10 cellular contexts compared by ENCODE assay signal in genomic region chr18:7452331-7452730, GRCh38.
DNase-seq lines count a peak whose midpoint lies in the region; TF ChIP-seq lines count a peak whose summit lies in the region.
"Had no signal": no experiment of that assay in that cellular context is flagged by ENCODE, and none has a peak within 500 bp of the region (broad histone marks: within the 10 kb centered on the region; RNA-seq: fewer than 3 reads in every experiment).

No MANE protein-coding gene starts in this region.

- no peaks in the 10 kb centered on the region for H3K36me3 Mint-ChIP-seq in brain
- H3K36me3 Mint-ChIP-seq: natural killer cell had no signal

- H3K27me3 Mint-ChIP-seq in brain: peaks cover 6% of the 10 kb centered on the region
- H3K27me3 Mint-ChIP-seq: B cell had no signal

- TF ChIP-seq CTCF in NB4 (IDR thresholded peaks at IDR 0.05; ENCODE audit: low read depth, low read length): peak; percentile 79
- TF ChIP-seq CTCF in brain (conservative IDR thresholded peaks at IDR 0.05): peak; percentile 34 to 59

- H3K27ac Mint-ChIP-seq in brain: no peak overlapping the region
- H3K27ac Mint-ChIP-seq: B cell, natural killer cell had no signal

- peaks cover 11% of the 10 kb centered on the region for H3K4me1 Mint-ChIP-seq in brain
- H3K4me1 Mint-ChIP-seq: B cell, natural killer cell had no signal

- H3K4me3 ChIP-seq in NB4 (ENCODE audit: low read depth, low read length): no peak overlapping the region

- H3K9me3 Mint-ChIP-seq in brain: peaks cover 0 to 2% (median 0%) of the 10 kb centered on the region in 5 experiments
- H3K9me3 Mint-ChIP-seq: natural killer cell had no signal

- in situ Hi-C loops in G401 (cut with HindIII; ENCODE audit: low sequenced_read_pairs): no loop called here

- no peak overlapping the region for H3K4me3 Mint-ChIP-seq in brain
- H3K4me3 Mint-ChIP-seq: B cell, natural killer cell had no signal

- DNase-seq in NCI-H1105 treated with DMSO at 0.1 percent for 48 hours (lab: John Stamatoyannopoulos, UW) (peak; percentile 3), NCI-H1105 (lab: John Stamatoyannopoulos, UW) (no peak), NB4 (ENCODE audit: low read depth) (peak; percentile 26), kidney tubule cell (ENCODE audit: low spot score) (peak; percentile 58), NCI-H446 treated with DMSO at 0.1 percent for 48 hours (lab: John Stamatoyannopoulos, UW) (no peak), G401 (ENCODE audit: low spot score) (no peak), MV-4-11 (lab: John Stamatoyannopoulos, UW) (no peak)
- DNase-seq: natural killer cell had no signal

- TF ChIP-seq POLR2A in NB4 (IDR thresholded peaks at IDR 0.05; ENCODE audit: extremely low read depth, insufficient read length): no peak

Comparison
In these comparisons a context has a peak if more than half of its experiments do, and no peak if none do; other contexts are left out.
1. DNase-seq: peak in NCI-H1105 treated with DMSO at 0.1 percent for 48 hours (single experiment), NB4 (single experiment) and kidney tubule cell (single experiment); none in NCI-H1105 (single experiment), NCI-H446 treated with DMSO at 0.1 percent for 48 hours (single experiment), G401 (single experiment) and MV-4-11 (single experiment).